9 cellular contexts compared by ENCODE assay signal in genomic region chr12:131831635-131832041, GRCh38. TPM values are rescaled to one million over a fixed set of nuclear protein-coding genes. Genes with fewer than 3 reads are reported as not detected.
DNase-seq lines count a peak whose midpoint lies in the region; ATAC-seq, FAIRE-seq and TF ChIP-seq lines count a peak whose summit lies in the region.
"Had no signal": no experiment of that assay in that cellular context is flagged by ENCODE, and none has a peak within 500 bp of the region (broad histone marks: within the 10 kb centered on the region; RNA-seq: fewer than 3 reads in every experiment).

No MANE protein-coding gene starts in this region.

- H3K4me1 ChIP-seq in duodenal mucosa (ENCODE audit: control insufficient read depth in 1 of 2, insufficient read depth in 2 of 2, low read length in 2 of 2): peaks cover 0 to 18% of the 10 kb centered on the region in 2 donors
- peaks cover 5% of the 10 kb centered on the region for H3K4me1 ChIP-seq in psoas muscle

- intact Hi-C loops in psoas muscle (cut with DNase I): loop anchor here (2.0 to 10.0 kb wide), 3 partner anchors 224 to 727 kb away; no protein-coding TSS in a partner anchor

- WGBS in psoas muscle, 3 donors: 21 to 32% (median 32%) methylated on average over 15 to 16 of the region's 16 CpGs

- ATAC-seq in psoas muscle (no peak), HG02623 (IDR thresholded peaks at IDR 0.05; ENCODE audit: unreplicated experiment) (no peak), HG02938 (IDR thresholded peaks at IDR 0.05; ENCODE audit: unreplicated experiment) (no peak)

- peak; percentile 85 for DNase-seq in DMS53 (lab: John Stamatoyannopoulos, UW)
- peak; percentile 49 for DNase-seq in NCI-H226
- DNase-seq in psoas muscle: peak; percentile 58 to 67
- no peak for DNase-seq in urothelium cell line (ENCODE audit: low spot score)
- no peak for DNase-seq in islet precursor cell

- H3K27ac ChIP-seq in duodenal mucosa (ENCODE audit: low read depth, low read length) (no peak overlapping the region), psoas muscle (no peak overlapping the region)

- H3K36me3 ChIP-seq in duodenal mucosa (ENCODE audit: control insufficient read depth in 1 of 2, insufficient read depth in 2 of 2, low read length in 2 of 2) (no peaks in the 10 kb centered on the region), psoas muscle (ENCODE audit: insufficient read depth in 1 of 2, low read depth in 1 of 2) (no peaks in the 10 kb centered on the region)

- no peak overlapping the region for H3K9ac ChIP-seq in duodenal mucosa (ENCODE audit: low read depth in 1 of 2, low read length in 2 of 2)

- FAIRE-seq in urothelium cell line (lab: Jason Lieb, UNC): no peak
- FAIRE-seq: frontal cortex had no signal

- H3K4me3 ChIP-seq in duodenal mucosa (ENCODE audit: low read depth in 1 of 2, low read length in 2 of 2) (peak overlapping the region; percentile 43), psoas muscle (peak overlapping the region; percentile 64)

- TF ChIP-seq CTCF in psoas muscle (IDR thresholded peaks at IDR 0.05): no peak

- H3K27me3 ChIP-seq in duodenal mucosa (ENCODE audit: control insufficient read depth in 1 of 2, insufficient read depth in 2 of 2, low read length in 2 of 2): peaks cover 29 to 39% of the 10 kb centered on the region in 2 donors
- peaks cover 0 to 79% (median 15%) of the 10 kb centered on the region in 3 donors for H3K27me3 ChIP-seq in psoas muscle (ENCODE audit: insufficient read depth in 3 of 3, low read length in 2 of 3)

- no peaks in the 10 kb centered on the region for H3K9me3 ChIP-seq in duodenal mucosa (ENCODE audit: control insufficient read depth in 1 of 2, low read length in 2 of 2)
- no peaks in the 10 kb centered on the region for H3K9me3 ChIP-seq in psoas muscle

RNA-seq across cellular contexts. Expression of gene MMP17, which starts 3.4 kb away (rescaled TPM):
- 1 to 10 TPM; 1.0 to 1.4 (median 1.3) TPM for total RNA-seq in psoas muscle
- polyA plus RNA-seq in psoas muscle: under 1 TPM; 0.64 to 0.91 (median 0.81) TPM

Comparison
In these comparisons a context has a peak if more than half of its experiments do, and no peak if none do; other contexts are left out.
1. DNase-seq: peak in DMS53 (single experiment), NCI-H226 (single experiment) and psoas muscle (2 of 2); none in urothelium cell line (single experiment) and islet precursor cell (single experiment).